In the genomic region with DNA sequence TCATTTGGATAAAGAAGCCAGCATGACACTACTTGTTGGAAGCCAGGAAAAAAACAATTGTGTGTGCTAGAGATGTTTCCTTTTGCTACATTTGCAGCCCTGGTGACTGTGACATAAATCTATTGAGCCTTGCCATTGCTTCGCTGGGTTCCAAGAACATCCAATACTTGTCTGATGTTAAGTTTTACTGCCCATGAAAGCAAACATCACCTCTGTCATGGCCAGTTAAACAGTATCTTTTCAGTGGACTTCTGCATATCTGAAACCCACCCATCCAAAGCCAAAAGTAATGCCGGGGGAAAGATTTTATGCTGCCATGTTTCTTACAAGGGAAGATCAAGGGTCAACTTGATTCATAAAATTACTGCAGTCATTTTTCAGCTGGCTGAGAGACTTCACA, we compare ENCODE assay signal across 25 cellular contexts.
"Had no signal": no experiment of that assay in that cellular context is flagged by ENCODE, and none has a peak within 500 bp of the region (broad histone marks: within the 10 kb centered on the region; RNA-seq: fewer than 3 reads in every experiment).

No MANE protein-coding gene starts in this region.

- H3K27ac Mint-ChIP-seq: dendritic cell treated with granulocyte-macrophage colony-stimulating factor and Interleukin-4, amounts not matched to agents 40 ng/mL and 50 ng/mL, for 4 days; endodermal cell; naive thymus-derived CD4-positive, alpha-beta T cell; stimulated activated naive B cell treated with anti-CD40 and anti-IgM and Interleukin-4, amounts not matched to agents 10 μg/mL and 1 μg/mL and 100 μg/mL, for 72 hours; stimulated activated naive CD8-positive, alpha-beta T cell treated with anti-CD3 and anti-CD28 coated beads, Interleukin-15, Interleukin-2, amounts not matched to agents 100 ng/mL and 50 ng/mL, for 24 hours had no signal

- H3K79me2 ChIP-seq: hepatocyte had no signal

- H3K27ac ChIP-seq: colonic mucosa, epithelial cell of prostate, esophagus muscularis mucosa, foreskin keratinocyte, gastroesophageal sphincter, heart left ventricle, hepatocyte, left lung, pancreas, right lobe of liver, thoracic aorta, tibial nerve, upper lobe of left lung had no signal

- H3K36me3 Mint-ChIP-seq: naive thymus-derived CD4-positive, alpha-beta T cell; stimulated activated naive B cell treated with anti-CD40 and anti-IgM and Interleukin-4, amounts not matched to agents 10 μg/mL and 1 μg/mL and 100 μg/mL, for 72 hours had no signal

- H3K4me2 ChIP-seq: hepatocyte had no signal

- H3K4me1 Mint-ChIP-seq: endodermal cell; naive thymus-derived CD4-positive, alpha-beta T cell; stimulated activated naive B cell treated with anti-CD40 and anti-IgM and Interleukin-4, amounts not matched to agents 10 μg/mL and 1 μg/mL and 100 μg/mL, for 72 hours had no signal

- H3K27me3 ChIP-seq: colonic mucosa, esophagus muscularis mucosa, foreskin keratinocyte, gastroesophageal sphincter, heart left ventricle, hepatocyte, left lung, pancreas, right lobe of liver, tibial nerve, upper lobe of left lung had no signal

- H3K4me3 Mint-ChIP-seq: dendritic cell treated with granulocyte-macrophage colony-stimulating factor and Interleukin-4, amounts not matched to agents 40 ng/mL and 50 ng/mL, for 4 days; endodermal cell; naive thymus-derived CD4-positive, alpha-beta T cell; stimulated activated naive B cell treated with anti-CD40 and anti-IgM and Interleukin-4, amounts not matched to agents 10 μg/mL and 1 μg/mL and 100 μg/mL, for 72 hours; stimulated activated naive CD8-positive, alpha-beta T cell treated with anti-CD3 and anti-CD28 coated beads, Interleukin-15, Interleukin-2, amounts not matched to agents 100 ng/mL and 50 ng/mL, for 24 hours had no signal

- H3K4me3 ChIP-seq: colonic mucosa, esophagus muscularis mucosa, gastroesophageal sphincter, heart left ventricle, hepatocyte, left lung, pancreas, right lobe of liver, thoracic aorta, tibial nerve, upper lobe of left lung had no signal

- DNase-seq: colonic mucosa; effector CD8-positive, alpha-beta T cell; endodermal cell; foreskin keratinocyte; heart left ventricle; left lung; mesendoderm; midbrain; naive thymus-derived CD4-positive, alpha-beta T cell; occipital lobe; pancreas; right lobe of liver; small intestine; stimulated activated CD4-positive, alpha-beta T cell treated with anti-CD3 and anti-CD28 coated beads, Interleukin-15, amount 100 ng/mL, for 24 hours; stimulated activated CD4-positive, alpha-beta T cell treated with anti-CD3 and anti-CD28 coated beads, Interleukin-2, amount 100 ng/mL, for 48 hours; stimulated activated naive B cell treated with anti-CD40 and anti-IgM and Interleukin-4, amounts not matched to agents 10 μg/mL and 1 μg/mL and 100 μg/mL, for 72 hours had no signal

- H3K36me3 ChIP-seq: colonic mucosa, pancreas, right lobe of liver had no signal

- H3K9me3 ChIP-seq: colonic mucosa, esophagus muscularis mucosa, gastroesophageal sphincter, left lung, pancreas, right lobe of liver, thoracic aorta, tibial nerve, upper lobe of left lung had no signal

- H3K4me1 ChIP-seq: colonic mucosa, heart left ventricle, left lung, pancreas, tibial nerve, upper lobe of left lung had no signal

- H3K27me3 Mint-ChIP-seq: dendritic cell treated with granulocyte-macrophage colony-stimulating factor and Interleukin-4, amounts not matched to agents 40 ng/mL and 50 ng/mL, for 4 days; naive thymus-derived CD4-positive, alpha-beta T cell; stimulated activated naive B cell treated with anti-CD40 and anti-IgM and Interleukin-4, amounts not matched to agents 10 μg/mL and 1 μg/mL and 100 μg/mL, for 72 hours; stimulated activated naive CD8-positive, alpha-beta T cell treated with anti-CD3 and anti-CD28 coated beads, Interleukin-15, Interleukin-2, amounts not matched to agents 100 ng/mL and 50 ng/mL, for 24 hours had no signal

- H2AFZ ChIP-seq: hepatocyte had no signal

- H3K9me3 Mint-ChIP-seq: dendritic cell treated with granulocyte-macrophage colony-stimulating factor and Interleukin-4, amounts not matched to agents 40 ng/mL and 50 ng/mL, for 4 days; endodermal cell; stimulated activated naive CD8-positive, alpha-beta T cell treated with anti-CD3 and anti-CD28 coated beads, Interleukin-15, Interleukin-2, amounts not matched to agents 100 ng/mL and 50 ng/mL, for 24 hours had no signal
